In genomic region chr10:14533295-14533694, GRCh38 we compare ENCODE assay signal across 16 cellular contexts.
DNase-seq lines count a peak whose midpoint lies in the region; ATAC-seq and TF ChIP-seq lines count a peak whose summit lies in the region.
"Had no signal": no experiment of that assay in that cellular context is flagged by ENCODE, and none has a peak within 500 bp of the region (broad histone marks: within the 10 kb centered on the region; RNA-seq: fewer than 3 reads in every experiment).

No MANE protein-coding gene starts in this region.

- peaks cover 96% of the 10 kb centered on the region for H3K79me2 ChIP-seq in PC-9 (ENCODE audit: low read depth)

- no TSS peak for BruUV-seq in PC-9 (replicated peaks; lab: Mats Ljungman, UMichigan)

- H3K9ac ChIP-seq in neuronal stem cell (ENCODE audit: low read depth, low read length, poor library complexity), result peak overlapping the region; percentile 31
- H3K9ac ChIP-seq: parathyroid adenoma had no signal

- H3K23ac ChIP-seq in neuronal stem cell (ENCODE audit: low read depth, low read length, poor library complexity), result no peak overlapping the region

- no peak overlapping the region for H3K4ac ChIP-seq in neuronal stem cell (ENCODE audit: low read length)

- no peaks in the 10 kb centered on the region for H3K27me3 Mint-ChIP-seq in CD8-positive, alpha-beta T cell (ENCODE audit: low read depth)

- intact Hi-C loops in CD8-positive, alpha-beta T cell (cut with DNase I, micrococcal nuclease), result loop anchor here in 1 of 2 experiments (10.0 kb wide), 1 partner anchor 728 kb away; no protein-coding TSS in a partner anchor
- intact Hi-C loops in PC-9 (cut with micrococcal nuclease; ENCODE audit: unreplicated experiment), result no loop called here

- H2BK15ac ChIP-seq in neuronal stem cell (ENCODE audit: low read length), result no peak overlapping the region

- peaks cover 35% of the 10 kb centered on the region for H3K36me3 ChIP-seq in CD8-positive, alpha-beta T cell (ENCODE audit: insufficient read depth, low read length)
- H3K36me3 ChIP-seq in PC-9 (ENCODE audit: low read depth) (peaks cover 38% of the 10 kb centered on the region), neuronal stem cell (replicated peaks in 1 of 2; ENCODE audit: control insufficient read depth in 2 of 2, insufficient read depth in 2 of 2, low read length in 2 of 2) (peaks cover 2 to 38% of the 10 kb centered on the region in 2 donors)

- peaks cover 71% of the 10 kb centered on the region for H4K20me1 ChIP-seq in PC-9 (ENCODE audit: insufficient read depth)

- no peak overlapping the region for H4K8ac ChIP-seq in neuronal stem cell (ENCODE audit: low read depth, low read length)

- no peaks in the 10 kb centered on the region for H3K27me3 ChIP-seq in CD8-positive, alpha-beta T cell (ENCODE audit: insufficient read depth, low read length)
- no peaks in the 10 kb centered on the region for H3K27me3 ChIP-seq in PC-9 (ENCODE audit: insufficient read depth, low read depth)
- H3K27me3 ChIP-seq in neuronal stem cell (ENCODE audit: control insufficient read depth in 3 of 3, insufficient read depth in 3 of 3, low read depth in 1 of 3, low read length in 3 of 3), result no peaks in the 10 kb centered on the region
- H3K27me3 ChIP-seq: esophagus muscularis mucosa, spleen had no signal

- no peak overlapping the region for H3K14ac ChIP-seq in neuronal stem cell (ENCODE audit: low read length)

- no peak for TF ChIP-seq CTCF in CD8-positive, alpha-beta T cell (IDR thresholded peaks at IDR 0.05)
- TF ChIP-seq CTCF in PC-9 (conservative IDR thresholded peaks at IDR 0.05), result no peak

- peaks cover 85% of the 10 kb centered on the region for H3K36me3 Mint-ChIP-seq in CD8-positive, alpha-beta T cell

- H2BK120ac ChIP-seq in neuronal stem cell (ENCODE audit: low read depth, low read length), result peak overlapping the region; percentile 29

- H3K4me2 ChIP-seq in PC-9 (peak overlapping the region; percentile 19; the same call in 1 of the 2 replicates), neuronal stem cell (ENCODE audit: insufficient read depth, low read length, poor library complexity, severe bottlenecking) (no peak overlapping the region)

- CTCF ChIA-PET in CD8-positive, alpha-beta T cell (lab: Charles Lee), result interaction anchor here (0.9 to 1.1 kb wide), 2 partner anchors 21 to 34 kb away, joined by 3 to 4 read pairs; no protein-coding TSS in a partner anchor
- CTCF ChIA-PET in PC-9 (lab: Charles Lee), result interaction anchor here (0.6 kb wide), 2 partner anchors 218 to 315 kb away, joined by 3 to 5 read pairs; no protein-coding TSS in a partner anchor

- WGBS in neuronal stem cell (ENCODE audit: extremely low coverage in 2 of 2, insufficient read length in 2 of 2, insufficient replicate concordance in 1 of 2), 2 donors, result no CpG with 5 or more reads among the region's 16 CpGs

- H3K4me1 Mint-ChIP-seq in CD8-positive, alpha-beta T cell (ENCODE audit: low read depth), result peaks cover 93% of the 10 kb centered on the region

- no peak for ATAC-seq in CD8-positive, alpha-beta T cell
- peak; percentile 55 for ATAC-seq in esophagus mucosa
- ATAC-seq: stimulated activated naive CD8-positive, alpha-beta T cell treated with anti-CD3 and anti-CD28 coated beads, Interleukin-15, Interleukin-2, amounts not matched to agents 100 U/mL and 50 U/mL, for 24 hours had no signal

- H3F3A ChIP-seq in PC-9 (ENCODE audit: insufficient read depth, low read depth), result peaks cover 51% of the 10 kb centered on the region; the same call in 1 of the 2 replicates

- no peaks in the 10 kb centered on the region for H3K9me3 ChIP-seq in CD8-positive, alpha-beta T cell (ENCODE audit: low read length)
- H3K9me3 ChIP-seq in PC-9 (ENCODE audit: insufficient read depth, low read depth) (no peaks in the 10 kb centered on the region), neuronal stem cell (replicated peaks in 1 of 2; ENCODE audit: control insufficient read depth in 2 of 2, insufficient read depth in 1 of 2, low read depth in 1 of 2, low read length in 2 of 2) (no peaks in the 10 kb centered on the region)
- H3K9me3 ChIP-seq: esophagus muscularis mucosa, spleen had no signal

- peak overlapping the region; percentile 58 for H3K18ac ChIP-seq in neuronal stem cell (ENCODE audit: low read length)

- peak overlapping the region; percentile 77 for H3K27ac Mint-ChIP-seq in CD8-positive, alpha-beta T cell

- peaks cover 12% of the 10 kb centered on the region for H3K79me1 ChIP-seq in neuronal stem cell (ENCODE audit: low read depth, low read length)

- H3K27ac ChIP-seq in CD8-positive, alpha-beta T cell (ENCODE audit: low read depth, low read length), result no peak overlapping the region
- H3K27ac ChIP-seq in PC-9 (peak overlapping the region; percentile 43), neuronal stem cell (replicated peaks; ENCODE audit: low read length) (no peak overlapping the region)
- H3K27ac ChIP-seq: esophagus muscularis mucosa, parathyroid adenoma, spleen had no signal

- no peak overlapping the region for H3K4me3 ChIP-seq in CD8-positive, alpha-beta T cell (ENCODE audit: low read depth, low read length)
- no peak overlapping the region for H3K4me3 ChIP-seq in PC-9
- peak overlapping the region in 1 of 2 donors; percentile 27 for H3K4me3 ChIP-seq in neuronal stem cell (ENCODE audit: low read length in 2 of 2)
- H3K4me3 ChIP-seq: esophagus muscularis mucosa, spleen had no signal

- H3K9me2 ChIP-seq in PC-9 (ENCODE audit: insufficient read depth), result no peaks in the 10 kb centered on the region

- no peak overlapping the region for H2BK12ac ChIP-seq in neuronal stem cell (ENCODE audit: low read length)

- H4K91ac ChIP-seq in neuronal stem cell (ENCODE audit: low read depth, low read length, poor library complexity), result no peak overlapping the region

- H3K9me3 Mint-ChIP-seq in CD8-positive, alpha-beta T cell, result no peaks in the 10 kb centered on the region

- no peak for DNase-seq in CD8-positive, alpha-beta T cell
- DNase-seq in PC-9 (no peak), neuronal stem cell (ENCODE audit: low spot score) (no peak), kidney tubule cell (ENCODE audit: low spot score) (no peak)
- no peak for DNase-seq in activated CD8-positive, alpha-beta memory T cell treated with anti-CD3 and anti-CD28 coated beads for 24 hours
- no peak for DNase-seq in stimulated activated naive CD4-positive, alpha-beta T cell (lab: John Stamatoyannopoulos, UW)
- DNase-seq: activated CD4-positive, alpha-beta T cell treated with anti-CD3 and anti-CD28 coated beads for 48 hours; AML-193; NCI-H1417; SIG-M5; spleen; stimulated activated naive CD8-positive, alpha-beta T cell treated with anti-CD3 and anti-CD28 coated beads, Interleukin-15, Interleukin-2, amounts not matched to agents 100 U/mL and 50 U/mL, for 24 hours; T-helper 9 cell had no signal

- H3K4me1 ChIP-seq in CD8-positive, alpha-beta T cell (ENCODE audit: insufficient read depth, low read length), result peaks cover 58% of the 10 kb centered on the region
- H3K4me1 ChIP-seq in PC-9 (replicated peaks; ENCODE audit: insufficient read depth), result peaks cover 8% of the 10 kb centered on the region; the same call in 1 of the 2 replicates
- H3K4me1 ChIP-seq in neuronal stem cell (ENCODE audit: control insufficient read depth in 2 of 2, insufficient read depth in 1 of 2, low read depth in 1 of 2, low read length in 2 of 2), result peaks cover 0 to 2% of the 10 kb centered on the region in 2 donors
- H3K4me1 ChIP-seq: parathyroid adenoma had no signal

- H2AFZ ChIP-seq in PC-9 (no peak overlapping the region), neuronal stem cell (ENCODE audit: low read length) (no peak overlapping the region)
- H2AFZ ChIP-seq: parathyroid adenoma had no signal

- POLR2A ChIA-PET in CD8-positive, alpha-beta T cell (lab: Charles Lee), result no interaction called here
- POLR2A ChIA-PET in PC-9 (lab: Charles Lee; ENCODE audit: unreplicated experiment), result no interaction called here

- no peak overlapping the region for H3K4me3 Mint-ChIP-seq in CD8-positive, alpha-beta T cell

- peak overlapping the region; percentile 18 for H2AK5ac ChIP-seq in neuronal stem cell (ENCODE audit: low read depth, low read length)

- no peak overlapping the region for H2BK5ac ChIP-seq in neuronal stem cell (ENCODE audit: low read length)
